8 cellular contexts compared by ENCODE assay signal in genomic region chr7:44978511-44979366, GRCh38. TPM values are rescaled to one million over a fixed set of nuclear protein-coding genes. Genes with fewer than 3 reads are reported as not detected.
DNase-seq lines count a peak whose midpoint lies in the region; ATAC-seq and TF ChIP-seq lines count a peak whose summit lies in the region.

MYO1G (minus strand) TSS chr7:44979015; CDS start chr7:44978961, 54 bp downstream.

- TF ChIP-seq POLR2A in adrenal gland (IDR thresholded peaks at IDR 0.05): no peak
- no peak for TF ChIP-seq POLR2A in vagina (IDR thresholded peaks at IDR 0.05)
- TF ChIP-seq POLR2A in prostate gland (IDR thresholded peaks at IDR 0.05): no peak

- H3K36me3 ChIP-seq in adrenal gland (replicated peaks in 1 of 2) (peaks cover 0 to 15% of the 10 kb centered on the region in 2 donors), neutrophil (peaks cover 36% of the 10 kb centered on the region), vagina (peaks cover 0 to 28% of the 10 kb centered on the region in 2 donors), prostate gland (peaks cover 5 to 9% of the 10 kb centered on the region in 2 donors)

- H3K4me1 ChIP-seq in adrenal gland (replicated peaks in 1 of 2) (no peaks in the 10 kb centered on the region), neutrophil (ENCODE audit: control insufficient read depth in 1 of 2, insufficient read depth in 1 of 2, low read depth in 1 of 2, low read length in 1 of 2) (peaks cover 41 to 42% of the 10 kb centered on the region in 2 experiments), vagina (peaks cover 21% of the 10 kb centered on the region), prostate gland (replicated peaks) (no peaks in the 10 kb centered on the region)

- no peak within 1 kb of the TSS for H3K4me3 ChIP-seq in adrenal gland
- H3K4me3 ChIP-seq in neutrophil (ENCODE audit: low read depth in 1 of 2, low read length in 1 of 2): peak within 1 kb of the TSS; percentile 69 to 87
- H3K4me3 ChIP-seq in vagina: peak within 1 kb of the TSS; percentile 21 to 26
- no peak within 1 kb of the TSS for H3K4me3 ChIP-seq in prostate gland

- intact Hi-C loops in T-helper 2 cell treated with Interferon-gamma antibody and Interleukin-4, amounts not matched to agents 100 ng/mL and 5 ng/mL, for 36 hours (cut with micrococcal nuclease): loop anchor here (1.0 to 5.0 kb wide), 8 partner anchors 22 to 371 kb away; partner anchors contain the start of genes CCM2, H2AZ2, OGDH and PPIA
- intact Hi-C loops in adrenal gland (cut with DNase I) (loop anchor here in 1 of 2 donors (5.0 kb wide), 1 partner anchor 154 kb away; no protein-coding TSS in a partner anchor), vagina (cut with DNase I) (no loop called here), prostate gland (cut with DNase I) (no loop called here)

- ATAC-seq in GM18870 (IDR thresholded peaks at IDR 0.05; ENCODE audit: unreplicated experiment) (peak; percentile 46), HG03066 (IDR thresholded peaks at IDR 0.05; ENCODE audit: low read depth, unreplicated experiment) (peak; percentile 64)

- TF ChIP-seq CTCF in adrenal gland (IDR thresholded peaks at IDR 0.05) (no peak), neutrophil (IDR thresholded peaks at IDR 0.05) (no peak), vagina (IDR thresholded peaks at IDR 0.05) (no peak), prostate gland (IDR thresholded peaks at IDR 0.05) (no peak)

- H3K9me3 ChIP-seq in adrenal gland (replicated peaks in 1 of 3) (no peaks in the 10 kb centered on the region), neutrophil (no peaks in the 10 kb centered on the region), vagina (no peaks in the 10 kb centered on the region), prostate gland (no peaks in the 10 kb centered on the region)

- DNase-seq in adrenal gland (peak in 2 of 7 donors; percentile 44 to 48), vagina (ENCODE audit: extremely low spot score in 2 of 2) (no peak), prostate gland (ENCODE audit: low spot score) (no peak), SHP77 treated with DMSO at 0.1 percent for 48 hours (lab: John Stamatoyannopoulos, UW) (no peak)

- H3K27me3 ChIP-seq in adrenal gland (no peaks in the 10 kb centered on the region), neutrophil (no peaks in the 10 kb centered on the region), vagina (no peaks in the 10 kb centered on the region), prostate gland (replicated peaks; ENCODE audit: insufficient read depth) (no peaks in the 10 kb centered on the region)

- H3K27ac ChIP-seq in adrenal gland: peak within 1 kb of the TSS in 3 of 5 donors; percentile 1 to 89 (median 72)
- peak within 1 kb of the TSS; percentile 92 for H3K27ac ChIP-seq in neutrophil
- H3K27ac ChIP-seq in vagina: peak within 1 kb of the TSS; percentile 37
- no peak within 1 kb of the TSS for H3K27ac ChIP-seq in prostate gland

- 75 to 79% (median 78%) methylated on average over 12 to 24 of the region's 24 CpGs for WGBS in adrenal gland, 4 donors
- 82% methylated on average over 24 of the region's 24 CpGs for WGBS in prostate gland

RNA-seq across cellular contexts. Expression of gene MYO1G, which starts in this region (rescaled TPM):
- total RNA-seq in T-helper 2 cell treated with Interferon-gamma antibody and Interleukin-4, amounts not matched to agents 100 ng/mL and 5 ng/mL, for 36 hours: 533 and 534 TPM in 2 replicates
- 1 to 10 TPM in 7 of 8 donors, under 1 TPM in 1; 0.06 to 8.1 (median 4.2) TPM for total RNA-seq in adrenal gland
- 10 to 100 TPM in 1 of 3 donors, 1 to 10 TPM in 2; 1.0 to 12.8 (median 4.0) TPM for polyA plus RNA-seq in adrenal gland
- total RNA-seq in vagina: 5.2 TPM
- total RNA-seq in prostate gland: 1 to 10 TPM; 1.9 to 2.7 TPM

Comparison
In these comparisons a context has a peak if more than half of its experiments do, and no peak if none do; other contexts are left out.
1. RNA of gene MYO1G (total RNA-seq): 533 to 534 TPM in T-helper 2 cell treated with Interferon-gamma antibody and Interleukin-4, amounts not matched to agents 100 ng/mL and 5 ng/mL, for 36 hours; 5.2 TPM in vagina (single experiment), 0.06 to 8.1 TPM in adrenal gland and 1.9 to 2.7 TPM in prostate gland; every median in the first group is over 10 times any median in the second.
2. H3K27ac ChIP-seq: peak in adrenal gland (3 of 5), neutrophil (single experiment) and vagina (single experiment); none in prostate gland (0 of 2).
3. H3K4me3 ChIP-seq: peak in neutrophil (2 of 2) and vagina (2 of 2); none in adrenal gland (0 of 4) and prostate gland (0 of 2).